In genomic region chr1:161133220-161133740, GRCh38 we compare ENCODE assay signal across 8 cellular contexts. TPM values are rescaled to one million over a fixed set of nuclear protein-coding genes. Genes with fewer than 3 reads are reported as not detected.
DNase-seq lines count a peak whose midpoint lies in the region; ATAC-seq and TF ChIP-seq lines count a peak whose summit lies in the region.

No MANE protein-coding gene starts in this region.

- H3K27ac ChIP-seq in A673 (ENCODE audit: low read depth, low read length, poor library complexity, severe bottlenecking) (peak overlapping the region; percentile 97), HCT116 (ENCODE audit: low read depth, low read length) (peak overlapping the region; percentile 91), layer of hippocampus (ENCODE audit: low read depth, low read length) (peak overlapping the region; percentile 98)

- POLR2A ChIA-PET in A673 (lab: Charles Lee; ENCODE audit: low non-redundant PET) (interaction anchor here (0.6 kb wide), 1 partner anchor 112 kb away, joined by 4 read pairs; the partner anchor contains the start of gene F11R), HCT116 (lab: Charles Lee) (interaction anchor here (0.9 to 2.6 kb wide), 13 partner anchors 10 to 135 kb away, joined by 3 to 16 read pairs (median 4); partner anchors contain the start of genes F11R, NIT1, PFDN2 and PPOX)

- CTCF ChIA-PET in A673 (lab: Charles Lee) (interaction anchor here (1.1 kb wide), 1 partner anchor 15 kb away, joined by 3 read pairs; no protein-coding TSS in a partner anchor), HCT116 (lab: Charles Lee) (interaction anchor here (1.0 to 1.4 kb wide), 4 partner anchors 15 to 92 kb away, joined by 3 to 7 read pairs (median 4); partner anchors contain the start of genes NIT1, PFDN2, PPOX and TOMM40L)

- RAD21 ChIA-PET in HCT116 (lab: Charles Lee; ENCODE audit: low non-redundant PET in 1 of 2, low total read pairs in 2 of 2, uncharacterized antibody in 2 of 2, unreplicated experiment in 2 of 2): interaction anchor here in 1 of 2 experiments (1.2 kb wide), 1 partner anchor 16 kb away, joined by 3 read pairs; the partner anchor contains the start of genes NIT1 and PFDN2

- no peak for TF ChIP-seq RAD21 in HCT116 (IDR thresholded peaks at IDR 0.05; ENCODE audit: low read depth)

- in situ Hi-C loops in KBM-7 (cut with MboI; ENCODE audit: low pct_unique_long_range_greater_than_20kb, low sequenced_read_pairs): no loop called here

- H3K4me3 ChIP-seq in A673 (ENCODE audit: low read depth, low read length, poor library complexity, severe bottlenecking) (peak overlapping the region; percentile 98), HCT116 (replicated peaks in 1 of 2; ENCODE audit: low read depth in 1 of 2, low read length in 2 of 2) (peak overlapping the region; percentile 81 to 85), WI38 (ENCODE audit: low read depth, low read length) (peak overlapping the region; percentile 69)

- H3K9me2 ChIP-seq in HCT116 (ENCODE audit: insufficient read depth): no peaks in the 10 kb centered on the region

- no peak overlapping the region for H2AFZ ChIP-seq in HCT116 (ENCODE audit: low read depth, low read length, poor library complexity, severe bottlenecking)

- peak overlapping the region; percentile 89 for H3K4me2 ChIP-seq in HCT116 (ENCODE audit: low read length)

- peaks cover 22% of the 10 kb centered on the region for H3K36me3 ChIP-seq in A673 (ENCODE audit: insufficient read depth, low read length, poor library complexity, severe bottlenecking)
- H3K36me3 ChIP-seq in HCT116 (ENCODE audit: control insufficient read depth in 1 of 2, insufficient read depth in 2 of 2, low read length in 2 of 2): peaks cover 13 to 15% of the 10 kb centered on the region in 2 experiments; a peak in 3 of 4 replicates

- TF ChIP-seq POLR2A in HCT116 (IDR thresholded peaks at IDR 0.05; ENCODE audit: borderline replicate concordance, extremely low read depth, insufficient read depth, insufficient read length): no peak

- peaks cover 15% of the 10 kb centered on the region for H3K4me1 ChIP-seq in A673 (ENCODE audit: insufficient read depth, low read length, poor library complexity, severe bottlenecking)
- peaks cover 10 to 20% of the 10 kb centered on the region in 2 experiments; a peak in 3 of 4 replicates for H3K4me1 ChIP-seq in HCT116 (ENCODE audit: control insufficient read depth in 1 of 2, insufficient read depth in 2 of 2, low read length in 2 of 2)

- H3K27me3 ChIP-seq in A673 (replicated peaks; ENCODE audit: insufficient read depth, low read depth, low read length, poor library complexity) (no peaks in the 10 kb centered on the region), HCT116 (ENCODE audit: insufficient read depth, low read length) (no peaks in the 10 kb centered on the region), layer of hippocampus (ENCODE audit: control insufficient read depth, insufficient read depth, low read length) (no peaks in the 10 kb centered on the region)

- ATAC-seq in HCT116: peak; percentile 61

- no peak for TF ChIP-seq CTCF in A673 (conservative IDR thresholded peaks at IDR 0.05; ENCODE audit: low read depth, low read length)
- no peak for TF ChIP-seq CTCF in HCT116 (IDR thresholded peaks at IDR 0.05 in 2 of 3, conservative IDR thresholded peaks at IDR 0.05 in 1 of 3; ENCODE audit: borderline replicate concordance in 1 of 3, insufficient read depth in 1 of 3, low read depth in 2 of 3, low read length in 2 of 3)
- no peak for TF ChIP-seq CTCF in WI38 (IDR thresholded peaks at IDR 0.05; ENCODE audit: low read depth, low read length)

- peak overlapping the region; percentile 81 for H3K9ac ChIP-seq in HCT116 (ENCODE audit: low read length)

- no peaks in the 10 kb centered on the region for H3K9me3 ChIP-seq in A673 (ENCODE audit: low read depth, low read length, poor library complexity, severe bottlenecking)
- no peaks in the 10 kb centered on the region for H3K9me3 ChIP-seq in HCT116 (ENCODE audit: control insufficient read depth in 1 of 2, insufficient read depth in 1 of 2, low read depth in 1 of 2, low read length in 2 of 2)

- no peaks in the 10 kb centered on the region for H4K20me1 ChIP-seq in HCT116 (ENCODE audit: insufficient read depth)

- TSS peak; percentile 85 for BruUV-seq in A673 (replicated peaks; lab: Mats Ljungman, UMichigan)
- TSS peak; percentile 89 for BruUV-seq in HCT116 (replicated peaks; lab: Mats Ljungman, UMichigan)

- intact Hi-C loops in A673 (cut with micrococcal nuclease; ENCODE audit: unreplicated experiment) (loop anchor here (2.0 kb wide), 2 partner anchors 20 to 88 kb away; partner anchors contain the start of genes UFC1 and USF1), HCT116 (cut with micrococcal nuclease) (loop anchor here (2.0 kb wide), 1 partner anchor 14 kb away; the partner anchor contains the start of genes NIT1 and PFDN2)

- H3K79me2 ChIP-seq in HCT116 (ENCODE audit: insufficient read depth, low read length): peaks cover 50% of the 10 kb centered on the region

- DNase-seq in A673 (ENCODE audit: low spot score) (no peak), HCT116 (ENCODE audit: low read depth, low spot score) (no peak), NAMALWA (ENCODE audit: low spot score) (no peak), KBM-7 (no peak)
- DNase-seq in activated CD4-positive, alpha-beta T cell treated with anti-CD3 and anti-CD28 coated beads, Interleukin-2, amount 50 U/mL, for 4 hours: no peak
- DNase-seq in stimulated activated CD4-positive, alpha-beta T cell treated with anti-CD3 and anti-CD28 coated beads, Interleukin-15, amount 100 ng/mL, for 24 hours: no peak

TF ChIP-seq in HCT116, 20 proteins besides CTCF, POLR2A, EP300 and RAD21:
- TF ChIP-seq MAX (IDR thresholded peaks at IDR 0.05) (no peak; the same call in 1 of the 2 replicates), SP1 (IDR thresholded peaks at IDR 0.05; ENCODE audit: low read depth) (peak; percentile 8; the same call in 1 of the 2 replicates)

RNA-seq across cellular contexts. Expression of gene DEDD, which starts 0.8 kb away (rescaled TPM):
- total RNA-seq in A673 (2021) (53.0 and 54.6 TPM in 2 replicates), HCT116 (2021; ENCODE audit: unreplicated experiment) (32.8 TPM)
- 44.4 and 50.9 TPM in 2 replicates for polyA plus RNA-seq in HCT116 (2012)

RNA-seq across cellular contexts. Expression of gene NIT1, which starts 15.4 kb away (rescaled TPM):
- 29.3 and 40.3 TPM in 2 replicates for total RNA-seq in A673 (2021)
- total RNA-seq in HCT116 (2021; ENCODE audit: unreplicated experiment): 65.9 TPM
- polyA plus RNA-seq in HCT116 (2012): 106 and 111 TPM in 2 replicates

RNA-seq across cellular contexts. Expression of gene PFDN2, which starts 15.4 kb away (rescaled TPM):
- total RNA-seq in A673 (2021) (131 and 133 TPM in 2 replicates), HCT116 (2021; ENCODE audit: unreplicated experiment) (179 TPM)
- polyA plus RNA-seq in HCT116 (2012): 388 and 441 TPM in 2 replicates

RNA-seq across cellular contexts. Expression of gene UFC1, which starts 20.5 kb away (rescaled TPM):
- 73.6 and 82.7 TPM in 2 replicates for total RNA-seq in A673 (2021)
- total RNA-seq in HCT116 (2021; ENCODE audit: unreplicated experiment): 63.7 TPM
- 87.0 and 95.6 TPM in 2 replicates for polyA plus RNA-seq in HCT116 (2012)

RNA-seq across cellular contexts. Expression of gene USP21, which starts 26.0 kb away (rescaled TPM):
- total RNA-seq in A673 (2021) (46.2 and 51.8 TPM in 2 replicates), HCT116 (2021; ENCODE audit: unreplicated experiment) (22.1 TPM)
- polyA plus RNA-seq in HCT116 (2012): 17.0 and 17.3 TPM in 2 replicates
